ENCODE assay signal across 8 cellular contexts in genomic region chr17:81200695-81201580, GRCh38. TPM values are rescaled to one million over a fixed set of nuclear protein-coding genes. Genes with fewer than 3 reads are reported as not detected.
DNase-seq lines count a peak whose midpoint lies in the region; ATAC-seq and TF ChIP-seq lines count a peak whose summit lies in the region.

No MANE protein-coding gene starts in this region.

- H3K27me3 ChIP-seq in HUES6 (ENCODE audit: control insufficient read depth, insufficient read depth, low read length) = no peaks in the 10 kb centered on the region

- H3K9ac ChIP-seq in HUES6 (ENCODE audit: low read length) (no peak overlapping the region), SK-N-MC (ENCODE audit: insufficient read length) (no peak overlapping the region)

- H3K27ac ChIP-seq in HUES6 (ENCODE audit: low read depth, low read length) (peak overlapping the region; percentile 11; the same call in 1 of the 2 replicates), SK-N-MC (peak overlapping the region; percentile 36)

- H3K4me1 ChIP-seq in HUES6 (ENCODE audit: control insufficient read depth, insufficient read depth, low read length) = no peaks in the 10 kb centered on the region; the same call in 1 of the 2 replicates
- H3K4me1 ChIP-seq in mucosa of descending colon (ENCODE audit: low read depth) = no peaks in the 10 kb centered on the region

- H3K9me3 ChIP-seq in HUES6 (ENCODE audit: control insufficient read depth, insufficient read depth, low read depth, low read length) = no peaks in the 10 kb centered on the region
- no peaks in the 10 kb centered on the region for H3K9me3 ChIP-seq in SK-N-MC (ENCODE audit: low read depth, low read length)
- H3K9me3 ChIP-seq in mucosa of descending colon = no peaks in the 10 kb centered on the region

- intact Hi-C loops in mucosa of descending colon (cut with DNase I, micrococcal nuclease) = no loop called here

- H3K36me3 ChIP-seq in HUES6 (ENCODE audit: control insufficient read depth, insufficient read depth, low read length) (peaks cover 46% of the 10 kb centered on the region), SK-N-MC (ENCODE audit: insufficient read depth, low read length) (no peaks in the 10 kb centered on the region), mucosa of descending colon (ENCODE audit: low read depth) (no peaks in the 10 kb centered on the region)

- TF ChIP-seq CTCF in mucosa of descending colon (IDR thresholded peaks at IDR 0.05) = peak; percentile 27

- DNase-seq in NCI-H446 (lab: John Stamatoyannopoulos, UW) = peak; percentile 34 to 43
- no peak for DNase-seq in NCI-H446 treated with DMSO at 0.1 percent for 48 hours (lab: John Stamatoyannopoulos, UW)
- DNase-seq in SK-N-MC (ENCODE audit: low read depth, low spot score) = no peak
- peak; percentile 92 for DNase-seq in epidermal melanocyte (ENCODE audit: insufficient read length, low spot score)
- peak in 1 of 3 donors; percentile 88 for DNase-seq in mucosa of descending colon

- ATAC-seq in mucosa of descending colon (peak; percentile 91), GM18867 (IDR thresholded peaks at IDR 0.05; ENCODE audit: unreplicated experiment) (no peak), GM18907 (IDR thresholded peaks at IDR 0.05; ENCODE audit: unreplicated experiment) (no peak)

- H3K4me3 ChIP-seq in HUES6 (ENCODE audit: low read depth, low read length) = no peak overlapping the region
- H3K4me3 ChIP-seq in SK-N-MC = no peak overlapping the region
- no peak overlapping the region for H3K4me3 ChIP-seq in mucosa of descending colon

RNA-seq across cellular contexts. Expression of gene CEP131, which starts 21.8 kb away (rescaled TPM):
- 1 to 10 TPM; 5.7 to 9.3 (median 8.7) TPM for total RNA-seq in mucosa of descending colon

RNA-seq across cellular contexts. Expression of gene AATK, which starts 34.9 kb away (rescaled TPM):
- total RNA-seq in mucosa of descending colon = 10 to 100 TPM in 2 of 3 donors, 1 to 10 TPM in 1; 9.9 to 23.8 (median 15.6) TPM

RNA-seq across cellular contexts. Expression of gene PVALEF, which starts 35.6 kb away (rescaled TPM):
- not detected for total RNA-seq in mucosa of descending colon

RNA-seq across cellular contexts. Expression of gene TEPSIN, which starts 37.9 kb away (rescaled TPM):
- total RNA-seq in mucosa of descending colon = 10 to 100 TPM; 37.4 to 60.2 (median 50.0) TPM

RNA-seq across cellular contexts. Expression of gene NDUFAF8, which starts 38.2 kb away (rescaled TPM):
- 10 to 100 TPM; 24.5 to 31.6 (median 31.2) TPM for total RNA-seq in mucosa of descending colon

Comparison
In these comparisons a context has a peak if more than half of its experiments do, and no peak if none do; other contexts are left out.
1. DNase-seq: peak in NCI-H446 (2 of 2) and epidermal melanocyte (single experiment); none in NCI-H446 treated with DMSO at 0.1 percent for 48 hours (single experiment) and SK-N-MC (single experiment).